ENCODE assay signal across 1 cellular context in the genomic region with DNA sequence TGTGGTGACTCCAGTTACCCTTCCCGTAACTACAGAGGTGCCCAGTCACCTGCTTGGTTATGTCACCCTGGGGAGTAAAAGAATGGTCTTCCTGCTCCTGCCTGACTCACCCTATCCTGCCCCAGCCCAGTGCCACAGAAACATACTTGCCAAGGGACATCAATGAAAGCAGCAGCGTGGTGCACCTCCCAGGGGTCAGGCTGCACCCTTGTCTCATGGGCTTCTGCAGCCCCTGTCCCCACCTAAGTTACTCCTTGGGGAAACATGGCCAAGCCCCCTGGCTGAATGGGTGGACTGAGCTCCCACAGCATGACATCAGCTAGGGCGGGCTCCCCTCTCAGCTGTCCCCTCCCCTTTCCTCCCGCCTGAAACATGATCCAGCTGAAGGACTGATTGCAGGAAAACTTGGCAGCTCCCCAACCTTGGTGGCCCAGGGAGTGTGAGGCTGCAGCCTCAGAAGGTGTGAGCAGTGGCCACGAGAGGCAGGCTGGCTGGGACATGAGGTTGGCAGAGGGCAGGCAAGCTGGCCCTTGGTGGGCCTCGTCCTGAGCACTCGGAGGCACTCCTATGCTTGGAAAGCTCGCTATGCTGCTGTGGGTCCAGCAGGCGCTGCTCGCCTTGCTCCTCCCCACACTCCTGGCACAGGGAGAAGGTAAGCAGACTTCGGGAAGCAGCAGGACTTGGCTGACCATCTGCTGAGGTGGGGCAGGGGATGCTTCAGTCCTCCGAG.
TF ChIP-seq lines count a peak whose summit lies in the region.

A gene (plus strand): TSS at position 368 of the 730 bp plus-strand sequence. CDS start 218 bp downstream, at position 586.

TF ChIP-seq in HepG2, 621 proteins besides CTCF, POLR2A, EP300 and RAD21:
- no peak for TF ChIP-seq CEBPG (CRISPR knock-in tag; IDR thresholded peaks at IDR 0.05)
- TF ChIP-seq, protein P1, sequence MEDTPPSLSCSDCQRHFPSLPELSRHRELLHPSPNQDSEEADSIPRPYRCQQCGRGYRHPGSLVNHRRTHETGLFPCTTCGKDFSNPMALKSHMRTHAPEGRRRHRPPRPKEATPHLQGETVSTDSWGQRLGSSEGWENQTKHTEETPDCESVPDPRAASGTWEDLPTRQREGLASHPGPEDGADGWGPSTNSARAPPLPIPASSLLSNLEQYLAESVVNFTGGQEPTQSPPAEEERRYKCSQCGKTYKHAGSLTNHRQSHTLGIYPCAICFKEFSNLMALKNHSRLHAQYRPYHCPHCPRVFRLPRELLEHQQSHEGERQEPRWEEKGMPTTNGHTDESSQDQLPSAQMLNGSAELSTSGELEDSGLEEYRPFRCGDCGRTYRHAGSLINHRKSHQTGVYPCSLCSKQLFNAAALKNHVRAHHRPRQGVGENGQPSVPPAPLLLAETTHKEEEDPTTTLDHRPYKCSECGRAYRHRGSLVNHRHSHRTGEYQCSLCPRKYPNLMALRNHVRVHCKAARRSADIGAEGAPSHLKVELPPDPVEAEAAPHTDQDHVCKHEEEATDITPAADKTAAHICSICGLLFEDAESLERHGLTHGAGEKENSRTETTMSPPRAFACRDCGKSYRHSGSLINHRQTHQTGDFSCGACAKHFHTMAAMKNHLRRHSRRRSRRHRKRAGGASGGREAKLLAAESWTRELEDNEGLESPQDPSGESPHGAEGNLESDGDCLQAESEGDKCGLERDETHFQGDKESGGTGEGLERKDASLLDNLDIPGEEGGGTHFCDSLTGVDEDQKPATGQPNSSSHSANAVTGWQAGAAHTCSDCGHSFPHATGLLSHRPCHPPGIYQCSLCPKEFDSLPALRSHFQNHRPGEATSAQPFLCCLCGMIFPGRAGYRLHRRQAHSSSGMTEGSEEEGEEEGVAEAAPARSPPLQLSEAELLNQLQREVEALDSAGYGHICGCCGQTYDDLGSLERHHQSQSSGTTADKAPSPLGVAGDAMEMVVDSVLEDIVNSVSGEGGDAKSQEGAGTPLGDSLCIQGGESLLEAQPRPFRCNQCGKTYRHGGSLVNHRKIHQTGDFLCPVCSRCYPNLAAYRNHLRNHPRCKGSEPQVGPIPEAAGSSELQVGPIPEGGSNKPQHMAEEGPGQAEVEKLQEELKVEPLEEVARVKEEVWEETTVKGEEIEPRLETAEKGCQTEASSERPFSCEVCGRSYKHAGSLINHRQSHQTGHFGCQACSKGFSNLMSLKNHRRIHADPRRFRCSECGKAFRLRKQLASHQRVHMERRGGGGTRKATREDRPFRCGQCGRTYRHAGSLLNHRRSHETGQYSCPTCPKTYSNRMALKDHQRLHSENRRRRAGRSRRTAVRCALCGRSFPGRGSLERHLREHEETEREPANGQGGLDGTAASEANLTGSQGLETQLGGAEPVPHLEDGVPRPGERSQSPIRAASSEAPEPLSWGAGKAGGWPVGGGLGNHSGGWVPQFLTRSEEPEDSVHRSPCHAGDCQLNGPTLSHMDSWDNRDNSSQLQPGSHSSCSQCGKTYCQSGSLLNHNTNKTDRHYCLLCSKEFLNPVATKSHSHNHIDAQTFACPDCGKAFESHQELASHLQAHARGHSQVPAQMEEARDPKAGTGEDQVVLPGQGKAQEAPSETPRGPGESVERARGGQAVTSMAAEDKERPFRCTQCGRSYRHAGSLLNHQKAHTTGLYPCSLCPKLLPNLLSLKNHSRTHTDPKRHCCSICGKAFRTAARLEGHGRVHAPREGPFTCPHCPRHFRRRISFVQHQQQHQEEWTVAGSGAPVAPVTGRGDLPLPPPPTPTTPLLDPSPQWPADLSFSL (CRISPR knock-in tag; IDR thresholded peaks at IDR 0.05), result no peak
- no peak for TF ChIP-seq ZNF605 (CRISPR knock-in tag; IDR thresholded peaks at IDR 0.05)
- peak; percentile 42; the same call in 1 of the 2 replicates for TF ChIP-seq SIX4 (CRISPR knock-in tag; IDR thresholded peaks at IDR 0.05)
- no peak for TF ChIP-seq ZNF546 (CRISPR knock-in tag; conservative IDR thresholded peaks at IDR 0.05)
- TF ChIP-seq, protein P2, sequence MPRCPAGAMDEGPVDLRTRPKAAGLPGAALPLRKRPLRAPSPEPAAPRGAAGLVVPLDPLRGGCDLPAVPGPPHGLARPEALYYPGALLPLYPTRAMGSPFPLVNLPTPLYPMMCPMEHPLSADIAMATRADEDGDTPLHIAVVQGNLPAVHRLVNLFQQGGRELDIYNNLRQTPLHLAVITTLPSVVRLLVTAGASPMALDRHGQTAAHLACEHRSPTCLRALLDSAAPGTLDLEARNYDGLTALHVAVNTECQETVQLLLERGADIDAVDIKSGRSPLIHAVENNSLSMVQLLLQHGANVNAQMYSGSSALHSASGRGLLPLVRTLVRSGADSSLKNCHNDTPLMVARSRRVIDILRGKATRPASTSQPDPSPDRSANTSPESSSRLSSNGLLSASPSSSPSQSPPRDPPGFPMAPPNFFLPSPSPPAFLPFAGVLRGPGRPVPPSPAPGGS (CRISPR knock-in tag; IDR thresholded peaks at IDR 0.05), result no peak
- no peak for TF ChIP-seq ZNF136 (CRISPR knock-in tag; IDR thresholded peaks at IDR 0.05; ENCODE audit: low read depth)
- TF ChIP-seq, protein P3, sequence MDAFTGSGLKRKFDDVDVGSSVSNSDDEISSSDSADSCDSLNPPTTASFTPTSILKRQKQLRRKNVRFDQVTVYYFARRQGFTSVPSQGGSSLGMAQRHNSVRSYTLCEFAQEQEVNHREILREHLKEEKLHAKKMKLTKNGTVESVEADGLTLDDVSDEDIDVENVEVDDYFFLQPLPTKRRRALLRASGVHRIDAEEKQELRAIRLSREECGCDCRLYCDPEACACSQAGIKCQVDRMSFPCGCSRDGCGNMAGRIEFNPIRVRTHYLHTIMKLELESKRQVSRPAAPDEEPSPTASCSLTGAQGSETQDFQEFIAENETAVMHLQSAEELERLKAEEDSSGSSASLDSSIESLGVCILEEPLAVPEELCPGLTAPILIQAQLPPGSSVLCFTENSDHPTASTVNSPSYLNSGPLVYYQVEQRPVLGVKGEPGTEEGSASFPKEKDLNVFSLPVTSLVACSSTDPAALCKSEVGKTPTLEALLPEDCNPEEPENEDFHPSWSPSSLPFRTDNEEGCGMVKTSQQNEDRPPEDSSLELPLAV (CRISPR knock-in tag; conservative IDR thresholded peaks at IDR 0.05; ENCODE audit: low read depth), result no peak
